ENCODE assay signal across 8 cellular contexts in the genomic region with DNA sequence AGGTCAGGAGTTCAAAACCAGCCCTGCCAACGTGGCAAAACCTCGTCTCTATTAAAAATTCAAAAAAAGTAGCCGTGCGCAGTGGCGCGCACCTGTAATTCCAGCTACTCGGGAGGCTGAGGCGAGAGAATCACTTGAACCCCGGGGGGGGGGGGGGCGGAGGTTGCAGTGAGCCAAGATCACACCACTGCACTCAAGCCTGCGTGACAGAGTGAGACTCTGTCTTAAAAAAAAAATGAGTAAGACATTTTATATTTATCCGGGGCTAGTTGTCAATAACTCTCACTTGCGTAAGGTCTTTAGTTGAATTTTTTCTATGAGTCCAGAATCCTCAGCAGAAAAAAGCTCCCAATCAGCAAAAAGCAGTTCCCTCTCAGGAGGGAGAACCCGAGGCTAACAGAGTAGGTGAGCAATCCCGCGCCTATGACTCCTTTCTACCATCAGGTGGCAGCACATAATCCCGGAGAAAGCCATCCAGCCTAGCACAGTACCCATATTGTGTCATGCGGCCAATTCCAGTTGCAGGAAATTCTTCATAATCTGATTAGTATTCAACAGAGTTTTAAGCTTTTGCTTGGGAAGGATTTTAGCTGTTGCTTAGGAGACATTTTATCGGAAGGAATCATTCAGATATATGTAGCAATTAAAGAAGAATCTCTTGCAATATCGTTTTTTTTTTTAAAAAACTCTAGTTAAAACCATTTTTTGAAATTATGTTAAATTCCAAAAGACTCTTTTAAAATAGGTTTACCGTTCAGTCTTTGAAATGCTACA. TPM values are rescaled to one million over a fixed set of nuclear protein-coding genes. Genes with fewer than 3 reads are reported as not detected.
A peak's percentile ranks its signal among the peaks of the same experiment; 100 is the strongest.
DNase-seq lines count a peak whose midpoint lies in the region; ATAC-seq and TF ChIP-seq lines count a peak whose summit lies in the region.

No MANE protein-coding gene starts in this region.

- H3K36me3 Mint-ChIP-seq in endothelial cell (ENCODE audit: low read depth, unreplicated experiment), result no peaks in the 10 kb centered on the region

- H3K4me3 ChIP-seq in mucosa of descending colon, result no peak overlapping the region

- H3K9me3 ChIP-seq in mucosa of descending colon, result no peaks in the 10 kb centered on the region

- H3K4me3 Mint-ChIP-seq in endothelial cell (ENCODE audit: unreplicated experiment), result no peak overlapping the region

- ATAC-seq in GM21390 (IDR thresholded peaks at IDR 0.05; ENCODE audit: unreplicated experiment), result peak; percentile 99
- peak; percentile 99 for ATAC-seq in mucosa of descending colon

- H3K4me1 ChIP-seq in mucosa of descending colon (ENCODE audit: low read depth), result no peaks in the 10 kb centered on the region

- peak; percentile 75 for TF ChIP-seq CTCF in endothelial cell (IDR thresholded peaks at IDR 0.05; ENCODE audit: unreplicated experiment)
- TF ChIP-seq CTCF in mucosa of descending colon (IDR thresholded peaks at IDR 0.05), result peak; percentile 84

- peaks cover 3% of the 10 kb centered on the region for H3K27me3 Mint-ChIP-seq in endothelial cell (ENCODE audit: unreplicated experiment)

- H3K9me3 Mint-ChIP-seq in endothelial cell (ENCODE audit: unreplicated experiment), result no peaks in the 10 kb centered on the region

- peak; percentile 74 for DNase-seq in DMS114 treated with DMSO at 0.1 percent for 48 hours (lab: John Stamatoyannopoulos, UW; ENCODE audit: unreplicated experiment)
- DNase-seq in HPDE6-E6E7 (ENCODE audit: extremely low spot score), result peak; percentile 82
- peak; percentile 6 for DNase-seq in NK-92 (lab: John Stamatoyannopoulos, UW; ENCODE audit: unreplicated experiment)
- DNase-seq in activated CD8-positive, alpha-beta memory T cell treated with anti-CD3 and anti-CD28 coated beads for 4 hours (ENCODE audit: low read depth in 2 of 2), result peak; percentile 17 to 23
- DNase-seq in endothelial cell (ENCODE audit: low spot score), result peak; percentile 71
- DNase-seq in mucosa of descending colon, result peak in 2 of 3 donors; percentile 68 to 89
- peak; percentile 75 for DNase-seq in stimulated activated CD8-positive, alpha-beta memory T cell treated with anti-CD3 and anti-CD28 coated beads, Interleukin-4, amount 100 ng/mL, for 48 hours

- no peaks in the 10 kb centered on the region for H3K36me3 ChIP-seq in mucosa of descending colon (ENCODE audit: low read depth)

- H3K27ac Mint-ChIP-seq in endothelial cell (ENCODE audit: unreplicated experiment), result no peak overlapping the region

- intact Hi-C loops in mucosa of descending colon (cut with DNase I, micrococcal nuclease), result loop anchor here in 1 of 2 donors (10.0 kb wide), 1 partner anchor 80 kb away; a partner anchor contains a TSS

- H3K4me1 Mint-ChIP-seq in endothelial cell (ENCODE audit: unreplicated experiment), result peaks cover 2% of the 10 kb centered on the region

RNA-seq across cellular contexts. Expression of a gene that starts 11.9 kb away (rescaled TPM):
- total RNA-seq in endothelial cell (ENCODE audit: unreplicated experiment) (not detected), mucosa of descending colon (not detected)

RNA-seq across cellular contexts. Expression of a gene that starts 14.6 kb away (rescaled TPM):
- total RNA-seq in endothelial cell (ENCODE audit: unreplicated experiment) (not detected), mucosa of descending colon (not detected)

RNA-seq across cellular contexts. Expression of a gene that starts 29.3 kb away (rescaled TPM):
- not detected for total RNA-seq in endothelial cell (ENCODE audit: unreplicated experiment)
- total RNA-seq in mucosa of descending colon, result not detected

RNA-seq across cellular contexts. Expression of a gene that starts 45.6 kb away (rescaled TPM):
- total RNA-seq in endothelial cell (ENCODE audit: unreplicated experiment) (not detected), mucosa of descending colon (not detected)

RNA-seq across cellular contexts. Expression of a gene that starts 50.9 kb away (rescaled TPM):
- total RNA-seq in endothelial cell (ENCODE audit: unreplicated experiment), result not detected
- not detected for total RNA-seq in mucosa of descending colon

Comparison
In these comparisons a context has a peak if more than half of its experiments do, and no peak if none do; other contexts are left out.
1. DNase-seq: peak in every context shown above with its lines; median percentile 82 in HPDE6-E6E7; 78 in mucosa of descending colon; 75 in stimulated activated CD8-positive, alpha-beta memory T cell treated with anti-CD3 and anti-CD28 coated beads, Interleukin-4, amount 100 ng/mL, for 48 hours; 74 in DMS114 treated with DMSO at 0.1 percent for 48 hours; 71 in endothelial cell; 20 in activated CD8-positive, alpha-beta memory T cell treated with anti-CD3 and anti-CD28 coated beads for 4 hours; 6 in NK-92.